In genomic region chr2:119011910-119012209, GRCh38 we compare ENCODE assay signal across 19 cellular contexts.
DNase-seq lines count a peak whose midpoint lies in the region; ATAC-seq and TF ChIP-seq lines count a peak whose summit lies in the region.
"Had no signal": no experiment of that assay in that cellular context is flagged by ENCODE, and none has a peak within 500 bp of the region (broad histone marks: within the 10 kb centered on the region; RNA-seq: fewer than 3 reads in every experiment).

No MANE protein-coding gene starts in this region.

- H3K4me3 Mint-ChIP-seq in H9 (peak overlapping the region; percentile 43 to 46; a peak in 4 of 5 replicates), type B pancreatic cell (peak overlapping the region; percentile 65)
- H3K4me3 Mint-ChIP-seq: activated B cell treated with CpG ODN at 0.5 μM for 24 hours; activated naive CD4-positive, alpha-beta T cell treated with anti-CD3 and anti-CD28 coated beads for 36 hours; activated T-cell treated with anti-CD3 and anti-CD28 coated beads, Interleukin-2, amount 50 U/mL, for 24 hours; natural killer cell treated with Interleukin-12 subunit alpha and Interleukin-12 subunit beta and Interleukin-15 and Interleukin-18, amount 100 ng/mL, for 72 hours; stimulated activated effector memory CD8-positive, alpha-beta T cell treated with anti-CD3 and anti-CD28 coated beads, Interleukin-12 subunit alpha, Interleukin-12 subunit beta, amount 100 ng/mL, for 72 hours had no signal

- H3K27ac Mint-ChIP-seq in H9 (no peak overlapping the region), type B pancreatic cell (no peak overlapping the region)
- H3K27ac Mint-ChIP-seq: activated B cell treated with CpG ODN at 0.5 μM for 24 hours; activated naive CD4-positive, alpha-beta T cell treated with anti-CD3 and anti-CD28 coated beads for 36 hours; activated T-cell treated with anti-CD3 and anti-CD28 coated beads, Interleukin-2, amount 50 U/mL, for 24 hours; natural killer cell treated with Interleukin-12 subunit alpha and Interleukin-12 subunit beta and Interleukin-15 and Interleukin-18, amount 100 ng/mL, for 72 hours; stimulated activated effector memory CD8-positive, alpha-beta T cell treated with anti-CD3 and anti-CD28 coated beads, Interleukin-12 subunit alpha, Interleukin-12 subunit beta, amount 100 ng/mL, for 72 hours had no signal

- no CpG with 5 or more reads among the region's 5 CpGs for WGBS in H9 (ENCODE audit: extremely low coverage, insufficient read length, low lambda C conversion rate)
- whole genome bisulfite sequencing in tibial nerve, 2 donors: 60 to 69% methylated on average over 5 of the region's 5 CpGs

- H3K4me1 Mint-ChIP-seq in H9: peaks cover 4 to 9% of the 10 kb centered on the region in 2 experiments; a peak in 3 of 4 replicates
- H3K4me1 Mint-ChIP-seq in type B pancreatic cell (ENCODE audit: unreplicated experiment): no peaks in the 10 kb centered on the region
- H3K4me1 Mint-ChIP-seq: activated B cell treated with CpG ODN at 0.5 μM for 24 hours; stimulated activated effector memory CD8-positive, alpha-beta T cell treated with anti-CD3 and anti-CD28 coated beads, Interleukin-12 subunit alpha, Interleukin-12 subunit beta, amount 100 ng/mL, for 72 hours had no signal

- no peak overlapping the region for H2BK20ac ChIP-seq in H9 (ENCODE audit: low read depth, low read length, poor library complexity, severe bottlenecking)

- no peaks in the 10 kb centered on the region for H3K79me2 ChIP-seq in H9 (ENCODE audit: insufficient read depth, low read length)

- no peak for TF ChIP-seq POLR2A in tibial nerve (IDR thresholded peaks at IDR 0.05)

- H3K27me3 Mint-ChIP-seq in H9 (ENCODE audit: low read depth) (peaks cover 37% of the 10 kb centered on the region), type B pancreatic cell (peaks cover 74% of the 10 kb centered on the region)

- TF ChIP-seq CTCF in H9 (conservative IDR thresholded peaks at IDR 0.05) (no peak), WERI-Rb-1 (IDR thresholded peaks at IDR 0.05; ENCODE audit: low read depth, low read length) (no peak), type B pancreatic cell (conservative IDR thresholded peaks at IDR 0.05) (no peak), tibial nerve (IDR thresholded peaks at IDR 0.05) (no peak)

- no peak for DNase-seq in H9
- no peak for DNase-seq in WERI-Rb-1
- DNase-seq in type B pancreatic cell (ENCODE audit: extremely low spot score, unreplicated experiment): no peak
- DNase-seq in tibial nerve (ENCODE audit: low spot score in 2 of 2): no peak
- DNase-seq in stimulated activated CD4-positive, alpha-beta T cell treated with anti-CD3 and anti-CD28 coated beads, Interleukin-4, amount 100 ng/mL, for 4 hours: no peak
- DNase-seq: activated B cell treated with CpG ODN at 0.5 μM for 24 hours; activated naive CD4-positive, alpha-beta T cell treated with anti-CD3 and anti-CD28 coated beads for 36 hours; activated T-cell treated with anti-CD3 and anti-CD28 coated beads, Interleukin-2, amount 50 U/mL, for 24 hours; DMS79; KG1; stimulated activated CD4-positive, alpha-beta T cell treated with anti-CD3 and anti-CD28 coated beads, Interleukin-1b, Interleukin-23, amount 100 ng/mL, for 48 hours had no signal

- no peaks in the 10 kb centered on the region for H3K36me3 Mint-ChIP-seq in H9 (ENCODE audit: insufficient read depth in 1 of 3, low read depth in 3 of 3)
- no peaks in the 10 kb centered on the region for H3K36me3 Mint-ChIP-seq in type B pancreatic cell
- H3K36me3 Mint-ChIP-seq: natural killer cell treated with Interleukin-12 subunit alpha and Interleukin-12 subunit beta and Interleukin-15 and Interleukin-18, amount 100 ng/mL, for 72 hours; stimulated activated effector memory CD8-positive, alpha-beta T cell treated with anti-CD3 and anti-CD28 coated beads, Interleukin-12 subunit alpha, Interleukin-12 subunit beta, amount 100 ng/mL, for 72 hours had no signal

- H3K36me3 ChIP-seq in WERI-Rb-1 (no peaks in the 10 kb centered on the region), tibial nerve (no peaks in the 10 kb centered on the region)
- H3K36me3 ChIP-seq: cardiac muscle cell, heart left ventricle, left lung had no signal

- no peaks in the 10 kb centered on the region for H4K20me1 ChIP-seq in H9 (ENCODE audit: control insufficient read depth, insufficient read depth, insufficient read length)

- H3K9me3 ChIP-seq in H9 (ENCODE audit: control insufficient read depth, low read depth, low read length): no peaks in the 10 kb centered on the region
- H3K9me3 ChIP-seq in WERI-Rb-1 (ENCODE audit: severe bottlenecking): peaks cover 9% of the 10 kb centered on the region
- H3K9me3 ChIP-seq in iPS-18c (ENCODE audit: control insufficient read depth, insufficient read depth, low read length): no peaks in the 10 kb centered on the region
- peaks cover 0 to 8% (median 0%) of the 10 kb centered on the region in 4 donors for H3K9me3 ChIP-seq in tibial nerve
- H3K9me3 ChIP-seq: heart left ventricle, left lung had no signal

- H2BK5ac ChIP-seq in H9 (ENCODE audit: insufficient read length, low read length): no peak overlapping the region

- H4K8ac ChIP-seq in H9 (replicated peaks; ENCODE audit: insufficient read length, low read depth, low read length): no peak overlapping the region

- no peak overlapping the region for H2BK120ac ChIP-seq in H9 (ENCODE audit: low read depth, low read length, poor library complexity, severe bottlenecking)

- ATAC-seq in HG03175 (IDR thresholded peaks at IDR 0.05; ENCODE audit: unreplicated experiment): no peak
- ATAC-seq: natural killer cell treated with Interleukin-12 subunit alpha and Interleukin-12 subunit beta and Interleukin-15 and Interleukin-18, amount 100 ng/mL, for 72 hours had no signal

- H3K9me3 Mint-ChIP-seq in H9: peaks cover 0 to 6% of the 10 kb centered on the region in 2 experiments; a peak in 2 of 5 replicates
- no peaks in the 10 kb centered on the region for H3K9me3 Mint-ChIP-seq in type B pancreatic cell
- H3K9me3 Mint-ChIP-seq: activated B cell treated with CpG ODN at 0.5 μM for 24 hours; activated naive CD4-positive, alpha-beta T cell treated with anti-CD3 and anti-CD28 coated beads for 36 hours; activated T-cell treated with anti-CD3 and anti-CD28 coated beads, Interleukin-2, amount 50 U/mL, for 24 hours; natural killer cell treated with Interleukin-12 subunit alpha and Interleukin-12 subunit beta and Interleukin-15 and Interleukin-18, amount 100 ng/mL, for 72 hours; stimulated activated effector memory CD8-positive, alpha-beta T cell treated with anti-CD3 and anti-CD28 coated beads, Interleukin-12 subunit alpha, Interleukin-12 subunit beta, amount 100 ng/mL, for 72 hours had no signal

- no peak overlapping the region for H3T11ph ChIP-seq in H9 (ENCODE audit: low read length)

- H3K23ac ChIP-seq in H9 (ENCODE audit: insufficient read length, low read depth, low read length): no peak overlapping the region

- no peak overlapping the region for H2AFZ ChIP-seq in H9 (ENCODE audit: low read length)

- no peaks in the 10 kb centered on the region for H3K79me1 ChIP-seq in H9 (ENCODE audit: insufficient read depth, low read depth, low read length, poor library complexity, severe bottlenecking)

- no peak for TF ChIP-seq EP300 in tibial nerve (IDR thresholded peaks at IDR 0.05)

- H3K4me3 ChIP-seq in WERI-Rb-1 (ENCODE audit: low read depth, low read length) (peak overlapping the region; percentile 44), iPS-18c (ENCODE audit: insufficient read depth, low read depth, low read length) (0 out of 2 replicates have a peak overlapping the region, but pooled peaks have one; percentile 15), tibial nerve (no peak overlapping the region)
- H3K4me3 ChIP-seq: cardiac muscle cell, GM12878, left lung had no signal

- no peaks in the 10 kb centered on the region for H3K27me3 ChIP-seq in H9 (ENCODE audit: insufficient read depth, low read length)
- H3K27me3 ChIP-seq in WERI-Rb-1 (ENCODE audit: insufficient read depth, low read depth, severe bottlenecking): no peaks in the 10 kb centered on the region
- H3K27me3 ChIP-seq in tibial nerve: peaks cover 0 to 28% of the 10 kb centered on the region in 2 donors

- H3K4me1 ChIP-seq in H9 (ENCODE audit: insufficient read depth, low read length): no peaks in the 10 kb centered on the region
- peaks cover 0 to 6% (median 0%) of the 10 kb centered on the region in 4 donors for H3K4me1 ChIP-seq in tibial nerve
- H3K4me1 ChIP-seq: heart left ventricle had no signal

- no peak overlapping the region for H3K4ac ChIP-seq in H9 (ENCODE audit: low read depth, low read length)

- H3K18ac ChIP-seq in H9 (ENCODE audit: insufficient read length, low read depth, low read length): no peak overlapping the region

- H2BK15ac ChIP-seq in H9 (ENCODE audit: low read depth, low read length): no peak overlapping the region

- H4K5ac ChIP-seq in H9 (ENCODE audit: insufficient read length, low read depth, low read length): no peak overlapping the region

- H3K9ac ChIP-seq in H9 (ENCODE audit: extremely low read depth, insufficient read length, low read length): no peak overlapping the region

- no peak overlapping the region for H2BK12ac ChIP-seq in H9 (ENCODE audit: insufficient read length, low read depth, low read length)

- H4K91ac ChIP-seq in H9 (ENCODE audit: insufficient read length, low read depth, low read length): no peak overlapping the region

- H2AK5ac ChIP-seq in H9 (ENCODE audit: insufficient read length, low read length): no peak overlapping the region

- H3K56ac ChIP-seq in H9 (ENCODE audit: insufficient read length, low read depth, low read length): no peak overlapping the region

- H3K27ac ChIP-seq in H9 (ENCODE audit: insufficient read length, low read depth, low read length) (no peak overlapping the region), WERI-Rb-1 (no peak overlapping the region), tibial nerve (no peak overlapping the region)
- H3K27ac ChIP-seq: cardiac muscle cell, heart left ventricle, left lung had no signal

- H3K4me2 ChIP-seq in H9 (ENCODE audit: insufficient read depth, insufficient read length, low read length): peak overlapping the region; percentile 48

- H3K14ac ChIP-seq in H9 (ENCODE audit: insufficient read depth, low read length): no peak overlapping the region

- no peaks in the 10 kb centered on the region for H3K23me2 ChIP-seq in H9 (ENCODE audit: insufficient read length, low read depth, low read length, poor library complexity, severe bottlenecking)

Comparison
In these comparisons a context has a peak if more than half of its experiments do, and no peak if none do; other contexts are left out.
1. H3K4me3 ChIP-seq: peak in WERI-Rb-1 (single experiment) and iPS-18c (single experiment); none in tibial nerve (0 of 4).